ENCODE assay signal across 1 cellular context in the genomic region with DNA sequence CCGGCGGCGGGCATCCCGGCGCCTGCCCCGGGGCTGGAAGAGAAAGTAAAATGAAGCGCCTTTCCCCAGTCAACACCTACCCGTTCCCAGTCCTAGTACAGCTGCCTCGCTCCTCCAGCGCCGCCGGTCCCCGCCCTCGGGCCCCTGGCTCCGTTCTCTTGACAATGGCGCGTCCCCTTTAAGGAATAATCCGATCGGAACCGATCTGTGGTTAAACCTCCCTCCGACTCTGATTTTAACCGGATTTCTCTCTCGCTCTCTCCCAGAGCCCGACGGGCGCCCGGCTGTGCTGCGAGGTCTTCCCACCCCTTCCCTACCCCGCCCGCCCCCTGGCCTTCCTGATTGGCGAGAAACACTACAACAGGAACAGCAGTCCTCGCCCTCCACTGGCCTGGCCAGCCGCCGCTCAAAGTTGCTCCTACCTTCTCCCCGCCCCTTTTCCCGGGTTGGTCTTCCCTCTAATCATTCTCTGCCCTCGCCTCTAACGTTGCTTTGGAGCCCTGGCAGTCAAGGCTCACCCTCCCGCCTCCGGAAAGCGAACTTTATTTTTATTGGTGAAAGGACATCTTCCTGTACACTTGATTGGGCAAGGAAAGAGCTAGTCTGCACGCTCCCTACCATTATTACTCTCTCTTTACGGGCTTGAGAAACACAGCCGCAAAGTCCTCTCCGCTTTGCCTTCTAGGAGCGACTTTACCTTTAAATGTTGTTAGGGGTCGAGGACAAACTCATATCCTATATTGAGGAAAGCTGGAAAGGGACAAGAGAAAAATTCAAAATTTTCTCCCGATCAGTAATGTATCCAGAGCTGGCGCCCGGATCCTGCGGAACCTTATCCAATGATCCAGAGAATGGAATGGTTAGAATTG.
TF ChIP-seq lines count a peak whose summit lies in the region.

A gene (minus strand): TSS at position 282 of the 869 bp plus-strand sequence. CDS start 145,869 bp downstream, outside the sequence.

TF ChIP-seq in HepG2, 621 proteins besides CTCF, POLR2A, EP300 and RAD21 (continued from another document and continues in another):
- TF ChIP-seq, protein P1, sequence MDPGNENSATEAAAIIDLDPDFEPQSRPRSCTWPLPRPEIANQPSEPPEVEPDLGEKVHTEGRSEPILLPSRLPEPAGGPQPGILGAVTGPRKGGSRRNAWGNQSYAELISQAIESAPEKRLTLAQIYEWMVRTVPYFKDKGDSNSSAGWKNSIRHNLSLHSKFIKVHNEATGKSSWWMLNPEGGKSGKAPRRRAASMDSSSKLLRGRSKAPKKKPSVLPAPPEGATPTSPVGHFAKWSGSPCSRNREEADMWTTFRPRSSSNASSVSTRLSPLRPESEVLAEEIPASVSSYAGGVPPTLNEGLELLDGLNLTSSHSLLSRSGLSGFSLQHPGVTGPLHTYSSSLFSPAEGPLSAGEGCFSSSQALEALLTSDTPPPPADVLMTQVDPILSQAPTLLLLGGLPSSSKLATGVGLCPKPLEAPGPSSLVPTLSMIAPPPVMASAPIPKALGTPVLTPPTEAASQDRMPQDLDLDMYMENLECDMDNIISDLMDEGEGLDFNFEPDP (CRISPR knock-in tag; conservative IDR thresholded peaks at IDR 0.05): no peak
- no peak for TF ChIP-seq SNAI1 (CRISPR knock-in tag; IDR thresholded peaks at IDR 0.05; ENCODE audit: borderline replicate concordance)
- TF ChIP-seq, protein P2, sequence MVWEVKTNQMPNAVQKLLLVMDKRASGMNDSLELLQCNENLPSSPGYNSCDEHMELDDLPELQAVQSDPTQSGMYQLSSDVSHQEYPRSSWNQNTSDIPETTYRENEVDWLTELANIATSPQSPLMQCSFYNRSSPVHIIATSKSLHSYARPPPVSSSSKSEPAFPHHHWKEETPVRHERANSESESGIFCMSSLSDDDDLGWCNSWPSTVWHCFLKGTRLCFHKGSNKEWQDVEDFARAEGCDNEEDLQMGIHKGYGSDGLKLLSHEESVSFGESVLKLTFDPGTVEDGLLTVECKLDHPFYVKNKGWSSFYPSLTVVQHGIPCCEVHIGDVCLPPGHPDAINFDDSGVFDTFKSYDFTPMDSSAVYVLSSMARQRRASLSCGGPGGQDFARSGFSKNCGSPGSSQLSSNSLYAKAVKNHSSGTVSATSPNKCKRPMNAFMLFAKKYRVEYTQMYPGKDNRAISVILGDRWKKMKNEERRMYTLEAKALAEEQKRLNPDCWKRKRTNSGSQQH (CRISPR knock-in tag; IDR thresholded peaks at IDR 0.05; ENCODE audit: low read depth): peak; percentile 55; the same call in 1 of the 2 replicates
- TF ChIP-seq CBX5 (CRISPR knock-in tag; IDR thresholded peaks at IDR 0.05; ENCODE audit: borderline replicate concordance): no peak
- TF ChIP-seq FOXC1 (CRISPR knock-in tag; IDR thresholded peaks at IDR 0.05; ENCODE audit: borderline replicate concordance): no peak
- TF ChIP-seq SIN3A (IDR thresholded peaks at IDR 0.05; ENCODE audit: borderline replicate concordance, low read depth, low read length): peak; percentile 32; the same call in 1 of the 2 replicates
- TF ChIP-seq, protein P3, sequence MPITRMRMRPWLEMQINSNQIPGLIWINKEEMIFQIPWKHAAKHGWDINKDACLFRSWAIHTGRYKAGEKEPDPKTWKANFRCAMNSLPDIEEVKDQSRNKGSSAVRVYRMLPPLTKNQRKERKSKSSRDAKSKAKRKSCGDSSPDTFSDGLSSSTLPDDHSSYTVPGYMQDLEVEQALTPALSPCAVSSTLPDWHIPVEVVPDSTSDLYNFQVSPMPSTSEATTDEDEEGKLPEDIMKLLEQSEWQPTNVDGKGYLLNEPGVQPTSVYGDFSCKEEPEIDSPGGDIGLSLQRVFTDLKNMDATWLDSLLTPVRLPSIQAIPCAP (CRISPR knock-in tag; IDR thresholded peaks at IDR 0.05; ENCODE audit: low read depth): no peak
- TF ChIP-seq ZNF782 (CRISPR knock-in tag; IDR thresholded peaks at IDR 0.05; ENCODE audit: borderline replicate concordance): no peak
- no peak for TF ChIP-seq SATB2 (CRISPR knock-in tag; IDR thresholded peaks at IDR 0.05)
- no peak for TF ChIP-seq TCF12 (IDR thresholded peaks at IDR 0.05)
- TF ChIP-seq TCF12 (CRISPR knock-in tag; IDR thresholded peaks at IDR 0.05): no peak
- TF ChIP-seq RBM39 (IDR thresholded peaks at IDR 0.05; ENCODE audit: low read depth, low read length, poor library complexity, severe bottlenecking): no peak
- no peak for TF ChIP-seq ESRRA (CRISPR knock-in tag; IDR thresholded peaks at IDR 0.05; ENCODE audit: low read depth)
- no peak for TF ChIP-seq ZFP36L2 (CRISPR knock-in tag; IDR thresholded peaks at IDR 0.05)
- TF ChIP-seq TP53 (CRISPR knock-in tag; conservative IDR thresholded peaks at IDR 0.05): no peak
- no peak for TF ChIP-seq ZNF143 (CRISPR knock-in tag; IDR thresholded peaks at IDR 0.05)
- TF ChIP-seq SIN3B (IDR thresholded peaks at IDR 0.05; ENCODE audit: low read length): no peak
- no peak for TF ChIP-seq ZNF10 (CRISPR knock-in tag; IDR thresholded peaks at IDR 0.05; ENCODE audit: borderline replicate concordance, low read depth)
- no peak for TF ChIP-seq PAX8 (CRISPR knock-in tag; IDR thresholded peaks at IDR 0.05; ENCODE audit: borderline replicate concordance)
- TF ChIP-seq, protein P4, sequence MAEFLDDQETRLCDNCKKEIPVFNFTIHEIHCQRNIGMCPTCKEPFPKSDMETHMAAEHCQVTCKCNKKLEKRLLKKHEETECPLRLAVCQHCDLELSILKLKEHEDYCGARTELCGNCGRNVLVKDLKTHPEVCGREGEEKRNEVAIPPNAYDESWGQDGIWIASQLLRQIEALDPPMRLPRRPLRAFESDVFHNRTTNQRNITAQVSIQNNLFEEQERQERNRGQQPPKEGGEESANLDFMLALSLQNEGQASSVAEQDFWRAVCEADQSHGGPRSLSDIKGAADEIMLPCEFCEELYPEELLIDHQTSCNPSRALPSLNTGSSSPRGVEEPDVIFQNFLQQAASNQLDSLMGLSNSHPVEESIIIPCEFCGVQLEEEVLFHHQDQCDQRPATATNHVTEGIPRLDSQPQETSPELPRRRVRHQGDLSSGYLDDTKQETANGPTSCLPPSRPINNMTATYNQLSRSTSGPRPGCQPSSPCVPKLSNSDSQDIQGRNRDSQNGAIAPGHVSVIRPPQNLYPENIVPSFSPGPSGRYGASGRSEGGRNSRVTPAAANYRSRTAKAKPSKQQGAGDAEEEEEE (CRISPR knock-in tag; IDR thresholded peaks at IDR 0.05; ENCODE audit: borderline replicate concordance): no peak
- TF ChIP-seq CREM (IDR thresholded peaks at IDR 0.05): peak; percentile 67
- no peak for TF ChIP-seq CREM (CRISPR knock-in tag; IDR thresholded peaks at IDR 0.05)
- no peak for TF ChIP-seq SOX13 (IDR thresholded peaks at IDR 0.05)
- peak in 1 of 2 experiments; percentile 5; a peak in 1 of 4 replicates for TF ChIP-seq SOX13 (CRISPR knock-in tag; conservative IDR thresholded peaks at IDR 0.05 in 1 of 2, IDR thresholded peaks at IDR 0.05 in 1 of 2)
- no peak for TF ChIP-seq SPEN (CRISPR knock-in tag; IDR thresholded peaks at IDR 0.05; ENCODE audit: low read depth)
- no peak for TF ChIP-seq ZFAT (CRISPR knock-in tag; conservative IDR thresholded peaks at IDR 0.05)
- TF ChIP-seq, protein P5, sequence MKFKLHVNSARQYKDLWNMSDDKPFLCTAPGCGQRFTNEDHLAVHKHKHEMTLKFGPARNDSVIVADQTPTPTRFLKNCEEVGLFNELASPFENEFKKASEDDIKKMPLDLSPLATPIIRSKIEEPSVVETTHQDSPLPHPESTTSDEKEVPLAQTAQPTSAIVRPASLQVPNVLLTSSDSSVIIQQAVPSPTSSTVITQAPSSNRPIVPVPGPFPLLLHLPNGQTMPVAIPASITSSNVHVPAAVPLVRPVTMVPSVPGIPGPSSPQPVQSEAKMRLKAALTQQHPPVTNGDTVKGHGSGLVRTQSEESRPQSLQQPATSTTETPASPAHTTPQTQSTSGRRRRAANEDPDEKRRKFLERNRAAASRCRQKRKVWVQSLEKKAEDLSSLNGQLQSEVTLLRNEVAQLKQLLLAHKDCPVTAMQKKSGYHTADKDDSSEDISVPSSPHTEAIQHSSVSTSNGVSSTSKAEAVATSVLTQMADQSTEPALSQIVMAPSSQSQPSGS (CRISPR knock-in tag; IDR thresholded peaks at IDR 0.05): no peak
- TF ChIP-seq, protein P6, sequence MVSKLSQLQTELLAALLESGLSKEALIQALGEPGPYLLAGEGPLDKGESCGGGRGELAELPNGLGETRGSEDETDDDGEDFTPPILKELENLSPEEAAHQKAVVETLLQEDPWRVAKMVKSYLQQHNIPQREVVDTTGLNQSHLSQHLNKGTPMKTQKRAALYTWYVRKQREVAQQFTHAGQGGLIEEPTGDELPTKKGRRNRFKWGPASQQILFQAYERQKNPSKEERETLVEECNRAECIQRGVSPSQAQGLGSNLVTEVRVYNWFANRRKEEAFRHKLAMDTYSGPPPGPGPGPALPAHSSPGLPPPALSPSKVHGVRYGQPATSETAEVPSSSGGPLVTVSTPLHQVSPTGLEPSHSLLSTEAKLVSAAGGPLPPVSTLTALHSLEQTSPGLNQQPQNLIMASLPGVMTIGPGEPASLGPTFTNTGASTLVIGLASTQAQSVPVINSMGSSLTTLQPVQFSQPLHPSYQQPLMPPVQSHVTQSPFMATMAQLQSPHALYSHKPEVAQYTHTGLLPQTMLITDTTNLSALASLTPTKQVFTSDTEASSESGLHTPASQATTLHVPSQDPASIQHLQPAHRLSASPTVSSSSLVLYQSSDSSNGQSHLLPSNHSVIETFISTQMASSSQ (IDR thresholded peaks at IDR 0.05; ENCODE audit: low read depth): no peak
- TF ChIP-seq, protein P6 (CRISPR knock-in tag; IDR thresholded peaks at IDR 0.05; ENCODE audit: borderline replicate concordance): no peak
- TF ChIP-seq, protein P7, sequence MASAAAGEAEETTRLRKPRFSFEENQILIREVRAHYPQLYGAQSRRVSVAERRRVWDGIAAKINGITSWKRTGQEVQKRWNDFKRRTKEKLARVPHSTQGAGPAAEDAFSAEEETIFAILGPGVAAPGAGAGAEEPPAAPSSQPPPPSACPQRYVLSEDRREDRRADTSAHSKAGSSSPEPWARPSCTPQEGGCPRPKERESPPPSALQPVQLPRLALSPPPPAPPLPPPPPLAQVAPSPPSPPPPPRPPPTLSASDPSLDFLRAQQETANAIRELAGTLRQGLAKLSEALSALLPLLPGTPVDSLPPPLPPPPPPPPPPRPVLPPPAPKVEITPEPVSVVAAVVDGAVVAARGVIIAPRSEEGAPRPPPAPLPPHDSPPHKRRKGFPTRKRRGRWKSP (CRISPR knock-in tag; IDR thresholded peaks at IDR 0.05): peak; percentile 74; the same call in 1 of the 2 replicates
- TF ChIP-seq PHF5A (CRISPR knock-in tag; IDR thresholded peaks at IDR 0.05; ENCODE audit: low read depth, unreplicated experiment): no peak
- no peak for TF ChIP-seq ZNF484 (CRISPR knock-in tag; IDR thresholded peaks at IDR 0.05; ENCODE audit: borderline replicate concordance, low read depth)
- TF ChIP-seq MEIS2 (CRISPR knock-in tag; IDR thresholded peaks at IDR 0.05): no peak
- no peak for TF ChIP-seq ZNF607 (CRISPR knock-in tag; IDR thresholded peaks at IDR 0.05; ENCODE audit: borderline replicate concordance)
- no peak for TF ChIP-seq ZNF224 (CRISPR knock-in tag; IDR thresholded peaks at IDR 0.05)
- no peak for TF ChIP-seq ZSCAN21 (CRISPR knock-in tag; IDR thresholded peaks at IDR 0.05; ENCODE audit: borderline replicate concordance)
- TF ChIP-seq FOXA3 (CRISPR knock-in tag; IDR thresholded peaks at IDR 0.05): 0 out of 2 replicates have a peak, but pooled peaks have one; percentile 13
- TF ChIP-seq ZNF703 (CRISPR knock-in tag; IDR thresholded peaks at IDR 0.05; ENCODE audit: borderline replicate concordance): no peak
- TF ChIP-seq HOXD1 (CRISPR knock-in tag; IDR thresholded peaks at IDR 0.05): 0 out of 2 replicates have a peak, but pooled peaks have one; percentile 8
- peak; percentile 66 for TF ChIP-seq POGZ (CRISPR knock-in tag; IDR thresholded peaks at IDR 0.05)
- TF ChIP-seq, protein P8, sequence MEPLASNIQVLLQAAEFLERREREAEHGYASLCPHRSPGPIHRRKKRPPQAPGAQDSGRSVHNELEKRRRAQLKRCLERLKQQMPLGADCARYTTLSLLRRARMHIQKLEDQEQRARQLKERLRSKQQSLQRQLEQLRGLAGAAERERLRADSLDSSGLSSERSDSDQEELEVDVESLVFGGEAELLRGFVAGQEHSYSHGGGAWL (CRISPR knock-in tag; IDR thresholded peaks at IDR 0.05): no peak
- TF ChIP-seq, protein P9, sequence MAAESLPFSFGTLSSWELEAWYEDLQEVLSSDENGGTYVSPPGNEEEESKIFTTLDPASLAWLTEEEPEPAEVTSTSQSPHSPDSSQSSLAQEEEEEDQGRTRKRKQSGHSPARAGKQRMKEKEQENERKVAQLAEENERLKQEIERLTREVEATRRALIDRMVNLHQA (CRISPR knock-in tag; IDR thresholded peaks at IDR 0.05): no peak
- TF ChIP-seq, protein P10, sequence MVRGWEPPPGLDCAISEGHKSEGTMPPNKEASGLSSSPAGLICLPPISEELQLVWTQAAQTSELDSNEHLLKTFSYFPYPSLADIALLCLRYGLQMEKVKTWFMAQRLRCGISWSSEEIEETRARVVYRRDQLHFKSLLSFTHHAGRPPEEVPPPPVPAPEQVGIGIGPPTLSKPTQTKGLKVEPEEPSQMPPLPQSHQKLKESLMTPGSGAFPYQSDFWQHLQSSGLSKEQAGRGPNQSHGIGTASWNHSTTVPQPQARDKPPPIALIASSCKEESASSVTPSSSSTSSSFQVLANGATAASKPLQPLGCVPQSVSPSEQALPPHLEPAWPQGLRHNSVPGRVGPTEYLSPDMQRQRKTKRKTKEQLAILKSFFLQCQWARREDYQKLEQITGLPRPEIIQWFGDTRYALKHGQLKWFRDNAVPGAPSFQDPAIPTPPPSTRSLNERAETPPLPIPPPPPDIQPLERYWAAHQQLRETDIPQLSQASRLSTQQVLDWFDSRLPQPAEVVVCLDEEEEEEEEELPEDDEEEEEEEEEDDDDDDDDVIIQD (CRISPR knock-in tag; IDR thresholded peaks at IDR 0.05; ENCODE audit: low read depth): peak; percentile 65; the same call in 1 of the 2 replicates
